8 cellular contexts compared by ENCODE assay signal in genomic region chr4:2042207-2042946, GRCh38. TPM values are rescaled to one million over a fixed set of nuclear protein-coding genes. Genes with fewer than 3 reads are reported as not detected.
A peak's percentile ranks its signal among the peaks of the same experiment; 100 is the strongest.
DNase-seq lines count a peak whose midpoint lies in the region; ATAC-seq and TF ChIP-seq lines count a peak whose summit lies in the region.

No MANE protein-coding gene starts in this region.

- in situ Hi-C loops in mammary epithelial cell (cut with MboI; ENCODE audit: low sequenced_read_pairs in 2 of 2) = no loop called here

- POLR2A ChIA-PET in CD8-positive, alpha-beta memory T cell (lab: Charles Lee) = no interaction called here
- POLR2A ChIA-PET in HCT116 (lab: Charles Lee) = no interaction called here

- peak overlapping the region; percentile 65 to 85 (median 79) for H3K4me3 Mint-ChIP-seq in CD8-positive, alpha-beta memory T cell

- no peak overlapping the region for H3K4me3 ChIP-seq in CD8-positive, alpha-beta memory T cell (ENCODE audit: low read length)
- H3K4me3 ChIP-seq in HCT116 (replicated peaks in 1 of 2; ENCODE audit: low read depth in 1 of 2, low read length in 2 of 2) (peak overlapping the region; percentile 71 to 82), SU-DHL-6 (ENCODE audit: insufficient read depth, low read length, poor library complexity, severe bottlenecking) (peak overlapping the region; percentile 60), mammary epithelial cell (replicated peaks in 1 of 3; ENCODE audit: insufficient read depth in 1 of 3, low read depth in 2 of 3, low read length in 3 of 3) (peak overlapping the region in 2 of 3 experiments; percentile 72 to 82)

- H3K4me2 ChIP-seq in HCT116 (ENCODE audit: low read length) = peak overlapping the region; percentile 96
- H3K4me2 ChIP-seq in SU-DHL-6 (ENCODE audit: low read depth, low read length, poor library complexity, severe bottlenecking) = peak overlapping the region; percentile 75
- H3K4me2 ChIP-seq in mammary epithelial cell (ENCODE audit: insufficient read depth, low read depth, low read length) = peak overlapping the region; percentile 91

- H3K79me2 ChIP-seq in HCT116 (ENCODE audit: insufficient read depth, low read length) (peaks cover 7% of the 10 kb centered on the region; the same call in 1 of the 2 replicates), SU-DHL-6 (ENCODE audit: insufficient read depth, low read length) (no peaks in the 10 kb centered on the region), mammary epithelial cell (ENCODE audit: insufficient read depth, low read length) (no peaks in the 10 kb centered on the region)

- H3K9me3 ChIP-seq in CD8-positive, alpha-beta memory T cell (ENCODE audit: low read length) = no peaks in the 10 kb centered on the region
- H3K9me3 ChIP-seq in HCT116 (ENCODE audit: control insufficient read depth in 1 of 2, insufficient read depth in 1 of 2, low read depth in 1 of 2, low read length in 2 of 2) = no peaks in the 10 kb centered on the region; a peak in 1 of 4 replicates
- H3K9me3 ChIP-seq in SU-DHL-6 (ENCODE audit: insufficient read depth, low read length) = no peaks in the 10 kb centered on the region
- H3K9me3 ChIP-seq in mammary epithelial cell (replicated peaks; ENCODE audit: insufficient read depth, low read length) = no peaks in the 10 kb centered on the region

- peak; percentile 51 for ATAC-seq in HCT116
- ATAC-seq in left colon = peak; percentile 57
- no peak for ATAC-seq in HG02623 (IDR thresholded peaks at IDR 0.05; ENCODE audit: unreplicated experiment)

- H4K20me1 ChIP-seq in HCT116 (ENCODE audit: insufficient read depth) (no peaks in the 10 kb centered on the region), SU-DHL-6 (ENCODE audit: low read depth, low read length) (no peaks in the 10 kb centered on the region; the same call in 1 of the 2 replicates), mammary epithelial cell (ENCODE audit: insufficient read depth, low read length) (no peaks in the 10 kb centered on the region)

- H2AFZ ChIP-seq in HCT116 (ENCODE audit: low read depth, low read length, poor library complexity, severe bottlenecking) (no peak overlapping the region), SU-DHL-6 (ENCODE audit: low read depth, low read length, severe bottlenecking) (no peak overlapping the region), mammary epithelial cell (ENCODE audit: low read depth, low read length) (peak overlapping the region; percentile 90)

- no peak for TF ChIP-seq CTCF in HCT116 (IDR thresholded peaks at IDR 0.05 in 2 of 3, conservative IDR thresholded peaks at IDR 0.05 in 1 of 3; ENCODE audit: borderline replicate concordance in 1 of 3, insufficient read depth in 1 of 3, low read depth in 2 of 3, low read length in 2 of 3)
- no peak for TF ChIP-seq CTCF in SU-DHL-6 (IDR thresholded peaks at IDR 0.05; ENCODE audit: insufficient read depth, low read length, poor library complexity, severe bottlenecking)
- TF ChIP-seq CTCF in mammary epithelial cell (conservative IDR thresholded peaks at IDR 0.05 in 1 of 2, IDR thresholded peaks at IDR 0.05 in 1 of 2; ENCODE audit: extremely low read depth in 1 of 2, insufficient read depth in 1 of 2, low read depth in 1 of 2, low read length in 2 of 2) = no peak

- CTCF ChIA-PET in CD8-positive, alpha-beta memory T cell (lab: Charles Lee) = interaction anchor here (0.7 kb wide), 1 partner anchor 29 kb away, joined by 3 read pairs; no protein-coding TSS in a partner anchor
- CTCF ChIA-PET in HCT116 (lab: Charles Lee) (no interaction called here), mammary epithelial cell (lab: Charles Lee; ENCODE audit: low non-redundant PET) (no interaction called here)

- H3K9ac ChIP-seq in HCT116 (ENCODE audit: low read length) (peak overlapping the region; percentile 70), SU-DHL-6 (ENCODE audit: low read length) (peak overlapping the region; percentile 35), mammary epithelial cell (ENCODE audit: insufficient read depth, low read length) (no peak overlapping the region)

- RAD21 ChIA-PET in HCT116 (lab: Charles Lee; ENCODE audit: low non-redundant PET in 1 of 2, low total read pairs in 2 of 2, uncharacterized antibody in 2 of 2, unreplicated experiment in 2 of 2) = no interaction called here

- no peak overlapping the region for H3K27ac ChIP-seq in CD8-positive, alpha-beta memory T cell (ENCODE audit: low read depth, low read length)
- H3K27ac ChIP-seq in HCT116 (ENCODE audit: low read depth, low read length) = peak overlapping the region; percentile 57; the same call in 1 of the 2 replicates
- H3K27ac ChIP-seq in SU-DHL-6 (ENCODE audit: low read depth, low read length) = no peak overlapping the region
- H3K27ac ChIP-seq in mammary epithelial cell (ENCODE audit: insufficient read depth, low read depth, low read length) = no peak overlapping the region

- peaks cover 7% of the 10 kb centered on the region for H3K27me3 ChIP-seq in CD8-positive, alpha-beta memory T cell (ENCODE audit: insufficient read depth, low read length, poor library complexity, severe bottlenecking)
- H3K27me3 ChIP-seq in HCT116 (ENCODE audit: insufficient read depth, low read length) (no peaks in the 10 kb centered on the region), SU-DHL-6 (ENCODE audit: low read length) (no peaks in the 10 kb centered on the region), mammary epithelial cell (ENCODE audit: insufficient read depth, low read length) (peaks cover 4% of the 10 kb centered on the region)

- H3K4me1 ChIP-seq in CD8-positive, alpha-beta memory T cell (ENCODE audit: insufficient read depth, low read length) = peaks cover 5% of the 10 kb centered on the region
- H3K4me1 ChIP-seq in HCT116 (ENCODE audit: control insufficient read depth in 1 of 2, insufficient read depth in 2 of 2, low read length in 2 of 2) = peaks cover 3 to 29% of the 10 kb centered on the region in 2 experiments; a peak in 3 of 4 replicates
- H3K4me1 ChIP-seq in mammary epithelial cell (ENCODE audit: insufficient read depth, low read length) = peaks cover 22% of the 10 kb centered on the region

- peaks cover 16 to 23% of the 10 kb centered on the region in 2 donors for H3K27me3 Mint-ChIP-seq in CD8-positive, alpha-beta memory T cell

- peaks cover 0 to 1% (median 0%) of the 10 kb centered on the region in 3 donors for H3K36me3 Mint-ChIP-seq in CD8-positive, alpha-beta memory T cell

- no peak for TF ChIP-seq POLR2A in HCT116 (IDR thresholded peaks at IDR 0.05; ENCODE audit: borderline replicate concordance, extremely low read depth, insufficient read depth, insufficient read length)

- H3F3A ChIP-seq in SU-DHL-6 (ENCODE audit: insufficient read depth) = no peaks in the 10 kb centered on the region

- WGBS in mammary epithelial cell (ENCODE audit: low coverage, missing lambda C conversion rate) = no CpG with 5 or more reads among the region's 80 CpGs

- peak in 4 of 5 donors; percentile 32 to 61 (median 36) for DNase-seq in CD8-positive, alpha-beta memory T cell
- DNase-seq in HCT116 (ENCODE audit: low read depth, low spot score) = no peak
- no peak for DNase-seq in mammary epithelial cell
- peak in 1 of 2 donors; percentile 54 for DNase-seq in left colon
- peak in 5 of 6 experiments; percentile 13 to 39 (median 27) for DNase-seq in stimulated activated naive CD4-positive, alpha-beta T cell (lab: John Stamatoyannopoulos, UW)
- no peak for DNase-seq in T1000 (lab: John Stamatoyannopoulos, UW)

- no peaks in the 10 kb centered on the region for H3K9me3 Mint-ChIP-seq in CD8-positive, alpha-beta memory T cell

- intact Hi-C loops in HCT116 (cut with micrococcal nuclease) (no loop called here), mammary epithelial cell (cut with micrococcal nuclease) (no loop called here), left colon (cut with DNase I, micrococcal nuclease) (no loop called here)

- BruUV-seq in HCT116 (replicated peaks; lab: Mats Ljungman, UMichigan) = no TSS peak
- no TSS peak for BruUV-seq in mammary epithelial cell (replicated peaks; lab: Mats Ljungman, UMichigan)

- dilution Hi-C loops in mammary epithelial cell (cut with HindIII; ENCODE audit: low sequenced_read_pairs) = no loop called here

- TF ChIP-seq RAD21 in HCT116 (IDR thresholded peaks at IDR 0.05; ENCODE audit: low read depth) = no peak

- peaks cover 4 to 12% (median 5%) of the 10 kb centered on the region in 3 donors for H3K4me1 Mint-ChIP-seq in CD8-positive, alpha-beta memory T cell

- H3K27ac Mint-ChIP-seq in CD8-positive, alpha-beta memory T cell = peak overlapping the region in 1 of 8 donors; percentile 44

- H3K36me3 ChIP-seq in CD8-positive, alpha-beta memory T cell (ENCODE audit: insufficient read depth, low read length) = no peaks in the 10 kb centered on the region
- H3K36me3 ChIP-seq in HCT116 (ENCODE audit: control insufficient read depth in 1 of 2, insufficient read depth in 2 of 2, low read length in 2 of 2) (peaks cover 0 to 5% of the 10 kb centered on the region in 2 experiments; a peak in 2 of 4 replicates), SU-DHL-6 (ENCODE audit: low read length) (no peaks in the 10 kb centered on the region), mammary epithelial cell (ENCODE audit: insufficient read depth, low read length) (no peaks in the 10 kb centered on the region)

- no peaks in the 10 kb centered on the region for H3K9me2 ChIP-seq in HCT116 (ENCODE audit: insufficient read depth)
- H3K9me2 ChIP-seq in SU-DHL-6 (replicated peaks; ENCODE audit: insufficient read depth, low read length) = no peaks in the 10 kb centered on the region

TF ChIP-seq in HCT116, 20 proteins besides CTCF, POLR2A, EP300 and RAD21 (continues in another document):
- TF ChIP-seq SRF (IDR thresholded peaks at IDR 0.05; ENCODE audit: low read depth) (no peak), SIN3A (IDR thresholded peaks at IDR 0.05; ENCODE audit: low read depth) (no peak), ZFX (IDR thresholded peaks at IDR 0.05) (0 out of 2 replicates have a peak, but pooled peaks have one; percentile 15), YY1 (IDR thresholded peaks at IDR 0.05; ENCODE audit: extremely low read depth, insufficient replicate concordance, low read depth, low read length) (no peak), MAX (IDR thresholded peaks at IDR 0.05) (0 out of 2 replicates have a peak, but pooled peaks have one; percentile 22), CBX3 (IDR thresholded peaks at IDR 0.05; ENCODE audit: low read depth) (no peak)

RNA-seq across cellular contexts. Expression of gene NAT8L, which starts 16.8 kb away (rescaled TPM):
- under 1 TPM; 0.42 to 0.55 TPM for total RNA-seq in CD8-positive, alpha-beta memory T cell
- not detected for polyA plus RNA-seq in CD8-positive, alpha-beta memory T cell
- total RNA-seq in HCT116 (2021; ENCODE audit: unreplicated experiment) = 9.2 TPM
- polyA plus RNA-seq in HCT116 (2012) = 4.6 and 5.2 TPM in 2 replicates
- total RNA-seq in mammary epithelial cell = under 1 TPM in 1 of 2 donors, not detected in 1; 0.14 TPM
- polyA plus RNA-seq in mammary epithelial cell = 0.02 TPM
- polyA minus RNA-seq in mammary epithelial cell = not detected
- total RNA-seq in left colon = under 1 TPM; 0.06 to 0.25 TPM

RNA-seq across cellular contexts. Expression of gene NELFA, which starts 33.6 kb away (rescaled TPM):
- 10 to 100 TPM; 42.5 to 44.6 TPM for total RNA-seq in CD8-positive, alpha-beta memory T cell
- polyA plus RNA-seq in CD8-positive, alpha-beta memory T cell = 31.2 TPM
- total RNA-seq in HCT116 (2021; ENCODE audit: unreplicated experiment) (56.1 TPM), mammary epithelial cell (10 to 100 TPM; 19.7 to 26.1 TPM), left colon (10 to 100 TPM; 28.2 to 28.7 TPM)
- 50.8 and 57.2 TPM in 2 replicates for polyA plus RNA-seq in HCT116 (2012)
- polyA plus RNA-seq in mammary epithelial cell = 15.7 TPM
- polyA minus RNA-seq in mammary epithelial cell = 8.3 TPM

Comparison
In these comparisons a context has a peak if more than half of its experiments do, and no peak if none do; other contexts are left out.
1. DNase-seq: peak in CD8-positive, alpha-beta memory T cell (4 of 5) and stimulated activated naive CD4-positive, alpha-beta T cell (5 of 6); none in HCT116 (single experiment), mammary epithelial cell (single experiment) and T1000 (single experiment).
2. Peak in every context shown above with its lines, with median percentiles within 50 percentile points of each other: H3K4me2 ChIP-seq.